2 cellular contexts compared by ENCODE assay signal in the genomic region with DNA sequence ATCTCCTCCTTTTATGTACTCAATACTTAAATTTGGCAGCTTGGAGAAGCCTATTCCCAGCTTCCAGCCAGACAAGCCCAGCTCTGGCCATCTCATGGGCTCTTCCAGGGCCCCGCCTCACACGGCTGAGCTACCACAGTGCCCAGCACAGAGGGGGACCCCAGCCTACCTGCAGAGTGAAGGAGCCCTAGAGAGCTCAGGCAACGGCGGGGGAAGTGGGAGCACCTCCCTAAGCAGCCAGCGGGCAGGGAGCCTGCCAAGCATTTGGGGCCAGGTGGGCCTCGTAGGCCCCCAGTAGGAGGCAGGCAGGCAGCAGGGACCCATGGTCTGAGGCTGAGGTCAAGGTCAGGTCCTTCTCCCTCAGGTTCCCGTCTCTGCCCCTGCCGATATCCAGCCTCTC.
TF ChIP-seq lines count a peak whose summit lies in the region.

No MANE protein-coding gene starts in this region.

TF ChIP-seq in SK-N-SH, 30 proteins besides CTCF, POLR2A, EP300 and RAD21:
- TF ChIP-seq JUND (IDR thresholded peaks at IDR 0.05): no peak
- TF ChIP-seq RCOR1 (IDR thresholded peaks at IDR 0.05; ENCODE audit: low read length): no peak
- no peak for TF ChIP-seq RFX5 (IDR thresholded peaks at IDR 0.05; ENCODE audit: low read length)
- TF ChIP-seq MEF2A (IDR thresholded peaks at IDR 0.05; ENCODE audit: borderline replicate concordance, low read depth): no peak
- no peak for TF ChIP-seq EZH2phosphoT487 (IDR thresholded peaks at IDR 0.05; ENCODE audit: borderline replicate concordance, low read depth)
- TF ChIP-seq TCF12 (IDR thresholded peaks at IDR 0.05): no peak
- no peak for TF ChIP-seq USF1 (IDR thresholded peaks at IDR 0.05; ENCODE audit: borderline replicate concordance, low read depth)
- no peak for TF ChIP-seq NRF1 (IDR thresholded peaks at IDR 0.05; ENCODE audit: low read depth, low read length)
- TF ChIP-seq, protein P1, sequence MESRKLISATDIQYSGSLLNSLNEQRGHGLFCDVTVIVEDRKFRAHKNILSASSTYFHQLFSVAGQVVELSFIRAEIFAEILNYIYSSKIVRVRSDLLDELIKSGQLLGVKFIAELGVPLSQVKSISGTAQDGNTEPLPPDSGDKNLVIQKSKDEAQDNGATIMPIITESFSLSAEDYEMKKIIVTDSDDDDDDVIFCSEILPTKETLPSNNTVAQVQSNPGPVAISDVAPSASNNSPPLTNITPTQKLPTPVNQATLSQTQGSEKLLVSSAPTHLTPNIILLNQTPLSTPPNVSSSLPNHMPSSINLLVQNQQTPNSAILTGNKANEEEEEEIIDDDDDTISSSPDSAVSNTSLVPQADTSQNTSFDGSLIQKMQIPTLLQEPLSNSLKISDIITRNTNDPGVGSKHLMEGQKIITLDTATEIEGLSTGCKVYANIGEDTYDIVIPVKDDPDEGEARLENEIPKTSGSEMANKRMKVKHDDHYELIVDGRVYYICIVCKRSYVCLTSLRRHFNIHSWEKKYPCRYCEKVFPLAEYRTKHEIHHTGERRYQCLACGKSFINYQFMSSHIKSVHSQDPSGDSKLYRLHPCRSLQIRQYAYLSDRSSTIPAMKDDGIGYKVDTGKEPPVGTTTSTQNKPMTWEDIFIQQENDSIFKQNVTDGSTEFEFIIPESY (IDR thresholded peaks at IDR 0.05; ENCODE audit: borderline replicate concordance, low read depth): no peak
- no peak for TF ChIP-seq ELF1 (IDR thresholded peaks at IDR 0.05)
- no peak for TF ChIP-seq MXI1 (IDR thresholded peaks at IDR 0.05; ENCODE audit: low read depth, low read length)
- no peak for TF ChIP-seq TAF1 (IDR thresholded peaks at IDR 0.05; ENCODE audit: borderline replicate concordance, low read depth, low read length)
- TF ChIP-seq, protein P2, sequence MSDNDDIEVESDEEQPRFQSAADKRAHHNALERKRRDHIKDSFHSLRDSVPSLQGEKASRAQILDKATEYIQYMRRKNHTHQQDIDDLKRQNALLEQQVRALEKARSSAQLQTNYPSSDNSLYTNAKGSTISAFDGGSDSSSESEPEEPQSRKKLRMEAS (IDR thresholded peaks at IDR 0.05; ENCODE audit: low read depth): no peak
- no peak for TF ChIP-seq YY1 (IDR thresholded peaks at IDR 0.05; ENCODE audit: low read depth)
- TF ChIP-seq SIN3A (IDR thresholded peaks at IDR 0.05; ENCODE audit: borderline replicate concordance, low read depth, low read length): no peak
- no peak for TF ChIP-seq RXRA (IDR thresholded peaks at IDR 0.05; ENCODE audit: borderline replicate concordance, low read depth)
- TF ChIP-seq TEAD4 (IDR thresholded peaks at IDR 0.05; ENCODE audit: borderline replicate concordance, insufficient read depth): no peak
- TF ChIP-seq POLR2AphosphoS5 (IDR thresholded peaks at IDR 0.05; ENCODE audit: low read depth, low read length): no peak
- TF ChIP-seq CHD2 (IDR thresholded peaks at IDR 0.05; ENCODE audit: low read length, partially characterized antibody): no peak

TF ChIP-seq in SK-N-SH treated with all-trans-retinoic acid at 6 μM for 48 hours, 23 proteins besides CTCF, POLR2A, EP300 and RAD21:
- no peak for TF ChIP-seq ZNF565 (CRISPR knock-in tag; conservative IDR thresholded peaks at IDR 0.05; ENCODE audit: low read depth)
- no peak for TF ChIP-seq PATZ1 (CRISPR knock-in tag; IDR thresholded peaks at IDR 0.05; ENCODE audit: borderline replicate concordance)
- TF ChIP-seq, protein P3, sequence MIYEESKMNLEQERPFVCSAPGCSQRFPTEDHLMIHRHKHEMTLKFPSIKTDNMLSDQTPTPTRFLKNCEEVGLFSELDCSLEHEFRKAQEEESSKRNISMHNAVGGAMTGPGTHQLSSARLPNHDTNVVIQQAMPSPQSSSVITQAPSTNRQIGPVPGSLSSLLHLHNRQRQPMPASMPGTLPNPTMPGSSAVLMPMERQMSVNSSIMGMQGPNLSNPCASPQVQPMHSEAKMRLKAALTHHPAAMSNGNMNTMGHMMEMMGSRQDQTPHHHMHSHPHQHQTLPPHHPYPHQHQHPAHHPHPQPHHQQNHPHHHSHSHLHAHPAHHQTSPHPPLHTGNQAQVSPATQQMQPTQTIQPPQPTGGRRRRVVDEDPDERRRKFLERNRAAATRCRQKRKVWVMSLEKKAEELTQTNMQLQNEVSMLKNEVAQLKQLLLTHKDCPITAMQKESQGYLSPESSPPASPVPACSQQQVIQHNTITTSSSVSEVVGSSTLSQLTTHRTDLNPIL (CRISPR knock-in tag; IDR thresholded peaks at IDR 0.05; ENCODE audit: low read depth): no peak
- TF ChIP-seq TSHZ2 (CRISPR knock-in tag; IDR thresholded peaks at IDR 0.05): no peak
- TF ChIP-seq PPARA (CRISPR knock-in tag; IDR thresholded peaks at IDR 0.05; ENCODE audit: borderline replicate concordance): no peak
- TF ChIP-seq SNAI2 (CRISPR knock-in tag; IDR thresholded peaks at IDR 0.05): no peak
- TF ChIP-seq ZNF8 (CRISPR knock-in tag; IDR thresholded peaks at IDR 0.05): no peak
- TF ChIP-seq BACH2 (CRISPR knock-in tag; IDR thresholded peaks at IDR 0.05; ENCODE audit: borderline replicate concordance): no peak
- TF ChIP-seq ZFP3 (CRISPR knock-in tag; IDR thresholded peaks at IDR 0.05): no peak
- TF ChIP-seq, protein P4, sequence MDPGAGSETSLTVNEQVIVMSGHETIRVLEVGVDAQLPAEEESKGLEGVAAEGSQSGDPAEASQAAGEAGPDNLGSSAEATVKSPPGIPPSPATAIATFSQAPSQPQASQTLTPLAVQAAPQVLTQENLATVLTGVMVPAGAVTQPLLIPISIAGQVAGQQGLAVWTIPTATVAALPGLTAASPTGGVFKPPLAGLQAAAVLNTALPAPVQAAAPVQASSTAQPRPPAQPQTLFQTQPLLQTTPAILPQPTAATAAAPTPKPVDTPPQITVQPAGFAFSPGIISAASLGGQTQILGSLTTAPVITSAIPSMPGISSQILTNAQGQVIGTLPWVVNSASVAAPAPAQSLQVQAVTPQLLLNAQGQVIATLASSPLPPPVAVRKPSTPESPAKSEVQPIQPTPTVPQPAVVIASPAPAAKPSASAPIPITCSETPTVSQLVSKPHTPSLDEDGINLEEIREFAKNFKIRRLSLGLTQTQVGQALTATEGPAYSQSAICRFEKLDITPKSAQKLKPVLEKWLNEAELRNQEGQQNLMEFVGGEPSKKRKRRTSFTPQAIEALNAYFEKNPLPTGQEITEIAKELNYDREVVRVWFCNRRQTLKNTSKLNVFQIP (CRISPR knock-in tag; IDR thresholded peaks at IDR 0.05; ENCODE audit: borderline replicate concordance, low read depth): no peak
- no peak for TF ChIP-seq ZFP30 (CRISPR knock-in tag; IDR thresholded peaks at IDR 0.05)
- TF ChIP-seq CSRNP3 (CRISPR knock-in tag; IDR thresholded peaks at IDR 0.05): no peak
- TF ChIP-seq CSDC2 (CRISPR knock-in tag; IDR thresholded peaks at IDR 0.05): no peak
- no peak for TF ChIP-seq ESRRG (CRISPR knock-in tag; IDR thresholded peaks at IDR 0.05)
